ENCODE assay signal across 15 cellular contexts in genomic region chr12:1216560-1216959, GRCh38.
DNase-seq lines count a peak whose midpoint lies in the region; ATAC-seq and TF ChIP-seq lines count a peak whose summit lies in the region.
"Had no signal": no experiment of that assay in that cellular context is flagged by ENCODE, and none has a peak within 500 bp of the region (broad histone marks: within the 10 kb centered on the region; RNA-seq: fewer than 3 reads in every experiment).

No MANE protein-coding gene starts in this region.

- DNase-seq in ELR (ENCODE audit: low read depth) (peak; percentile 25), SK-N-SH (no peak), foreskin melanocyte (peak; percentile 92), DMS79 treated with DMSO at 0.1 percent for 48 hours (lab: John Stamatoyannopoulos, UW) (no peak)
- DNase-seq: activated CD4-positive, alpha-beta T cell treated with anti-CD3 and anti-CD28 coated beads for 48 hours; activated naive CD4-positive, alpha-beta T cell treated with anti-CD3 and anti-CD28 coated beads, Interleukin-2, amount 10 ng/mL, durations not matched to agents 7 days and 5 days; COR-L47; effector CD4-positive, alpha-beta T cell; stimulated activated naive CD4-positive, alpha-beta T cell had no signal

- H3K4me3 ChIP-seq in SK-N-SH (ENCODE audit: low read depth in 2 of 2, low read length in 1 of 2) = no peak overlapping the region
- H3K4me3 ChIP-seq in skeletal muscle tissue (ENCODE audit: low read length in 3 of 3) = no peak overlapping the region
- H3K4me3 ChIP-seq: GM12878 had no signal

- POLR2A ChIA-PET in SK-N-SH (lab: Yijun Ruan, JAX) = no interaction called here

- ATAC-seq in GM21529 (IDR thresholded peaks at IDR 0.05; ENCODE audit: unreplicated experiment) (no peak), HG03025 (IDR thresholded peaks at IDR 0.05; ENCODE audit: low FRiP score, unreplicated experiment) (no peak), GM21390 (IDR thresholded peaks at IDR 0.05; ENCODE audit: unreplicated experiment) (no peak)
- ATAC-seq: GM12878 had no signal

- no peak for TF ChIP-seq CTCF in SK-N-SH (IDR thresholded peaks at IDR 0.05)

- H3K27ac ChIP-seq in SK-N-SH (ENCODE audit: low read depth in 2 of 2, low read length in 1 of 2) (peak overlapping the region; percentile 79 to 85), skeletal muscle tissue (ENCODE audit: low read depth, low read length) (peak overlapping the region; percentile 25)

- no peak for TF ChIP-seq RAD21 in SK-N-SH (IDR thresholded peaks at IDR 0.05; ENCODE audit: low read length)

- H4K20me1 ChIP-seq in SK-N-SH (ENCODE audit: insufficient read depth) = no peaks in the 10 kb centered on the region

- H3K4me2 ChIP-seq in SK-N-SH = peak overlapping the region; percentile 75; the same call in 1 of the 2 replicates

- H3K4me1 ChIP-seq in SK-N-SH (ENCODE audit: control insufficient read depth in 1 of 2, insufficient read depth in 2 of 2, low read depth in 1 of 2, low read length in 1 of 2) (peaks cover 30 to 39% of the 10 kb centered on the region in 2 experiments), skeletal muscle tissue (ENCODE audit: control insufficient read depth in 3 of 3, insufficient read depth in 3 of 3, low read length in 3 of 3) (peaks cover 11 to 15% (median 15%) of the 10 kb centered on the region in 3 donors)

- no peak for TF ChIP-seq EP300 in SK-N-SH (IDR thresholded peaks at IDR 0.05; ENCODE audit: borderline replicate concordance in 1 of 2, low read depth in 1 of 2, low read length in 1 of 2)

- H3K27me3 ChIP-seq in SK-N-SH (ENCODE audit: insufficient read depth) (no peaks in the 10 kb centered on the region), skeletal muscle tissue (ENCODE audit: control insufficient read depth in 3 of 3, insufficient read depth in 3 of 3, low read length in 3 of 3) (no peaks in the 10 kb centered on the region)

- H3K9me2 ChIP-seq in SK-N-SH = no peaks in the 10 kb centered on the region

- H2AFZ ChIP-seq in SK-N-SH (ENCODE audit: low read depth) = no peak overlapping the region
- H2AFZ ChIP-seq: parathyroid adenoma had no signal

- H3K9me3 ChIP-seq in SK-N-SH (no peaks in the 10 kb centered on the region), skeletal muscle tissue (ENCODE audit: control insufficient read depth in 3 of 3, low read length in 3 of 3) (no peaks in the 10 kb centered on the region)

- CTCF ChIA-PET in SK-N-SH (lab: Yijun Ruan, JAX) = interaction anchor here (1.1 kb wide), 1 partner anchor 99 kb away, joined by 5 read pairs; no protein-coding TSS in a partner anchor

- H3K79me2 ChIP-seq in SK-N-SH (ENCODE audit: insufficient read depth) = peaks cover 16% of the 10 kb centered on the region; the same call in 1 of the 2 replicates

- H3K36me3 ChIP-seq in SK-N-SH (replicated peaks in 1 of 2; ENCODE audit: control insufficient read depth in 1 of 2, insufficient read depth in 2 of 2, low read length in 1 of 2) (no peaks in the 10 kb centered on the region), skeletal muscle tissue (ENCODE audit: control insufficient read depth in 3 of 3, insufficient read depth in 3 of 3, low read length in 3 of 3) (no peaks in the 10 kb centered on the region)

- peak overlapping the region; percentile 43; the same call in 1 of the 2 replicates for H3K9ac ChIP-seq in SK-N-SH
- H3K9ac ChIP-seq in skeletal muscle tissue (ENCODE audit: low read depth in 1 of 3, low read length in 3 of 3) = no peak overlapping the region
- H3K9ac ChIP-seq: parathyroid adenoma had no signal

- 42% methylated on average over 3 of the region's 3 CpGs for WGBS in SK-N-SH (ENCODE audit: low lambda C conversion rate)

- peaks cover 29% of the 10 kb centered on the region for H3F3A ChIP-seq in SK-N-SH (replicated peaks; ENCODE audit: insufficient read depth)

TF ChIP-seq in SK-N-SH, 30 proteins besides CTCF, POLR2A, EP300 and RAD21:
- TF ChIP-seq USF1 (IDR thresholded peaks at IDR 0.05; ENCODE audit: borderline replicate concordance, low read depth) = no peak

Comparison
In these comparisons a context has a peak if more than half of its experiments do, and no peak if none do; other contexts are left out.
1. DNase-seq: peak in ELR (single experiment) and foreskin melanocyte (single experiment); none in SK-N-SH (single experiment) and DMS79 treated with DMSO at 0.1 percent for 48 hours (single experiment).